ENCODE assay signal across 8 cellular contexts in genomic region chr3:43389388-43390254, GRCh38.
DNase-seq lines count a peak whose midpoint lies in the region; ATAC-seq lines count a peak whose summit lies in the region.

No MANE protein-coding gene starts in this region.

- no peaks in the 10 kb centered on the region for H3K27me3 ChIP-seq in adipocyte (replicated peaks; ENCODE audit: control insufficient read depth, insufficient read depth, low read length)
- H3K27me3 ChIP-seq in layer of hippocampus (ENCODE audit: control insufficient read depth, insufficient read depth, low read length) = no peaks in the 10 kb centered on the region

- ATAC-seq in GM21529 (IDR thresholded peaks at IDR 0.05; ENCODE audit: unreplicated experiment) (peak; percentile 73), HG03442 (IDR thresholded peaks at IDR 0.05; ENCODE audit: unreplicated experiment) (no peak), HG03139 (IDR thresholded peaks at IDR 0.05; ENCODE audit: unreplicated experiment) (no peak), GM21786 (IDR thresholded peaks at IDR 0.05; ENCODE audit: unreplicated experiment) (no peak)

- H3K36me3 ChIP-seq in adipocyte (ENCODE audit: control insufficient read depth, insufficient read depth, low read length, severe bottlenecking) = no peaks in the 10 kb centered on the region

- H3K27ac ChIP-seq in layer of hippocampus (ENCODE audit: low read depth, low read length) = peak overlapping the region; percentile 73

- H3K9me3 ChIP-seq in adipocyte (ENCODE audit: control insufficient read depth, low read length) = peaks cover 3% of the 10 kb centered on the region

- peak; percentile 39 to 95 (median 60) for DNase-seq in T-helper 1 cell
- peak; percentile 56 for DNase-seq in adipocyte (ENCODE audit: low read depth)
- DNase-seq in stimulated activated CD8-positive, alpha-beta memory T cell treated with anti-CD3 and anti-CD28 coated beads, Interleukin-15, amount 100 ng/mL, for 4 hours (ENCODE audit: low read depth in 2 of 2) = peak; percentile 42 to 52

- no peaks in the 10 kb centered on the region for H3K4me1 ChIP-seq in adipocyte (ENCODE audit: control insufficient read depth, insufficient read depth, low read length)

- no peak overlapping the region for H3K4me3 ChIP-seq in adipocyte (ENCODE audit: low read length)

- no peak overlapping the region for H3K9ac ChIP-seq in adipocyte (ENCODE audit: low read length)
